8 cellular contexts compared by ENCODE assay signal in genomic region chr2:205660521-205661124, GRCh38. TPM values are rescaled to one million over a fixed set of nuclear protein-coding genes. Genes with fewer than 3 reads are reported as not detected.
DNase-seq lines count a peak whose midpoint lies in the region; ATAC-seq and TF ChIP-seq lines count a peak whose summit lies in the region.

No MANE protein-coding gene starts in this region.

- H3K9me3 Mint-ChIP-seq in activated T-helper 1 cell treated with anti-CD3 and anti-CD28 coated beads, Interleukin-12 subunit alpha, Interleukin-12 subunit beta, Interleukin-2, Interleukin-4 antibody, amounts not matched to agents 30 ng/mL and 10 ng/mL and 1 ng/mL, durations not matched to agents 14 hours and 24 hours and 36 hours = no peaks in the 10 kb centered on the region

- DNase-seq in NOMO-1 (lab: John Stamatoyannopoulos, UW; ENCODE audit: unreplicated experiment in 2 of 2) (peak; percentile 5 to 18), NOMO-1 treated with dmso at 0.1 percent for 144 hours (lab: John Stamatoyannopoulos, UW; ENCODE audit: unreplicated experiment) (no peak), lower lobe of right lung (no peak), BE2C (no peak), HT-29 (ENCODE audit: low spot score) (no peak), CD1c-positive myeloid dendritic cell (ENCODE audit: extremely low spot score) (no peak)
- DNase-seq in activated T-helper 1 cell treated with anti-CD3 and anti-CD28 coated beads, Interleukin-12 subunit alpha, Interleukin-12 subunit beta, Interleukin-2, Interleukin-4 antibody, amounts not matched to agents 30 ng/mL and 10 ng/mL and 1 ng/mL, durations not matched to agents 14 hours and 24 hours and 36 hours (ENCODE audit: low spot score) = peak; percentile 30

- H3K27ac ChIP-seq in lower lobe of right lung = peak overlapping the region; percentile 46

- H3K4me1 Mint-ChIP-seq in activated T-helper 1 cell treated with anti-CD3 and anti-CD28 coated beads, Interleukin-12 subunit alpha, Interleukin-12 subunit beta, Interleukin-2, Interleukin-4 antibody, amounts not matched to agents 30 ng/mL and 10 ng/mL and 1 ng/mL, durations not matched to agents 14 hours and 24 hours and 36 hours (ENCODE audit: low read depth) = peaks cover 32% of the 10 kb centered on the region

- peak overlapping the region; percentile 45 for H3K27ac Mint-ChIP-seq in activated T-helper 1 cell treated with anti-CD3 and anti-CD28 coated beads, Interleukin-12 subunit alpha, Interleukin-12 subunit beta, Interleukin-2, Interleukin-4 antibody, amounts not matched to agents 30 ng/mL and 10 ng/mL and 1 ng/mL, durations not matched to agents 14 hours and 24 hours and 36 hours

- peaks cover 5% of the 10 kb centered on the region for H3K27me3 Mint-ChIP-seq in activated T-helper 1 cell treated with anti-CD3 and anti-CD28 coated beads, Interleukin-12 subunit alpha, Interleukin-12 subunit beta, Interleukin-2, Interleukin-4 antibody, amounts not matched to agents 30 ng/mL and 10 ng/mL and 1 ng/mL, durations not matched to agents 14 hours and 24 hours and 36 hours (ENCODE audit: insufficient read depth)

- TF ChIP-seq CTCF in lower lobe of right lung (IDR thresholded peaks at IDR 0.05) (no peak), BE2C (IDR thresholded peaks at IDR 0.05; ENCODE audit: low read depth, low read length) (no peak)

- H3K36me3 ChIP-seq in lower lobe of right lung (no peaks in the 10 kb centered on the region), BE2C (no peaks in the 10 kb centered on the region)

- H3K4me3 Mint-ChIP-seq in activated T-helper 1 cell treated with anti-CD3 and anti-CD28 coated beads, Interleukin-12 subunit alpha, Interleukin-12 subunit beta, Interleukin-2, Interleukin-4 antibody, amounts not matched to agents 30 ng/mL and 10 ng/mL and 1 ng/mL, durations not matched to agents 14 hours and 24 hours and 36 hours = peak overlapping the region; percentile 28

- intact Hi-C loops in activated T-helper 1 cell treated with anti-CD3 and anti-CD28 coated beads, Interleukin-12 subunit alpha, Interleukin-12 subunit beta, Interleukin-2, Interleukin-4 antibody, amounts not matched to agents 30 ng/mL and 10 ng/mL and 1 ng/mL, durations not matched to agents 14 hours and 24 hours and 36 hours (cut with micrococcal nuclease) = no loop called here
- intact Hi-C loops in lower lobe of right lung (cut with DNase I) = no loop called here

- H3K9me3 ChIP-seq in lower lobe of right lung (no peaks in the 10 kb centered on the region), BE2C (no peaks in the 10 kb centered on the region)

- peaks cover 17% of the 10 kb centered on the region for H3K4me1 ChIP-seq in lower lobe of right lung
- peaks cover 9% of the 10 kb centered on the region for H3K4me1 ChIP-seq in BE2C

- ATAC-seq in HG03354 (IDR thresholded peaks at IDR 0.05; ENCODE audit: poor library complexity, severe bottlenecking, unreplicated experiment) = peak; percentile 65
- peak; percentile 40 to 45 for ATAC-seq in lower lobe of right lung

- no peaks in the 10 kb centered on the region for H3K36me3 Mint-ChIP-seq in activated T-helper 1 cell treated with anti-CD3 and anti-CD28 coated beads, Interleukin-12 subunit alpha, Interleukin-12 subunit beta, Interleukin-2, Interleukin-4 antibody, amounts not matched to agents 30 ng/mL and 10 ng/mL and 1 ng/mL, durations not matched to agents 14 hours and 24 hours and 36 hours (ENCODE audit: low read depth)

- H3K27me3 ChIP-seq in lower lobe of right lung (ENCODE audit: low read depth) (no peaks in the 10 kb centered on the region), BE2C (no peaks in the 10 kb centered on the region)

- H3K4me3 ChIP-seq in lower lobe of right lung = no peak overlapping the region
- H3K4me3 ChIP-seq in BE2C (ENCODE audit: low read depth, low read length) = no peak overlapping the region

RNA-seq across cellular contexts. Expression of gene NRP2, which starts 21.7 kb away (rescaled TPM):
- total RNA-seq in activated T-helper 1 cell treated with anti-CD3 and anti-CD28 coated beads, Interleukin-12 subunit alpha, Interleukin-12 subunit beta, Interleukin-2, Interleukin-4 antibody, amounts not matched to agents 30 ng/mL and 10 ng/mL and 1 ng/mL, durations not matched to agents 14 hours and 24 hours and 36 hours = 56.9 and 64.0 TPM in 2 replicates
- 67.5 TPM for total RNA-seq in lower lobe of right lung
- polyA plus RNA-seq in BE2C (2012; ENCODE audit: insufficient read depth, insufficient read length, low read depth) = 18.9 TPM
- total RNA-seq in HT-29 (2014; rRNA removed; shearing (Covaris generic)) = 1.1 and 1.2 TPM in 2 replicates

Comparison
In these comparisons a context has a peak if more than half of its experiments do, and no peak if none do; other contexts are left out.
1. DNase-seq: peak in NOMO-1 (2 of 2) and activated T-helper 1 cell treated with anti-CD3 and anti-CD28 coated beads, Interleukin-12 subunit alpha, Interleukin-12 subunit beta, Interleukin-2, Interleukin-4 antibody, amounts not matched to agents 30 ng/mL and 10 ng/mL and 1 ng/mL, durations not matched to agents 14 hours and 24 hours and 36 hours (single experiment); none in NOMO-1 treated with dmso at 0.1 percent for 144 hours (single experiment), lower lobe of right lung (single experiment), BE2C (single experiment), HT-29 (single experiment) and CD1c-positive myeloid dendritic cell (single experiment).
2. RNA of gene NRP2, which starts 21.7 kb away (total RNA-seq): 67.5 TPM in lower lobe of right lung (single experiment) and 56.9 to 64.0 TPM in activated T-helper 1 cell treated with anti-CD3 and anti-CD28 coated beads, Interleukin-12 subunit alpha, Interleukin-12 subunit beta, Interleukin-2, Interleukin-4 antibody, amounts not matched to agents 30 ng/mL and 10 ng/mL and 1 ng/mL, durations not matched to agents 14 hours and 24 hours and 36 hours; 1.1 to 1.2 TPM in HT-29; every median in the first group is over 10 times any median in the second.